In the genomic region with DNA sequence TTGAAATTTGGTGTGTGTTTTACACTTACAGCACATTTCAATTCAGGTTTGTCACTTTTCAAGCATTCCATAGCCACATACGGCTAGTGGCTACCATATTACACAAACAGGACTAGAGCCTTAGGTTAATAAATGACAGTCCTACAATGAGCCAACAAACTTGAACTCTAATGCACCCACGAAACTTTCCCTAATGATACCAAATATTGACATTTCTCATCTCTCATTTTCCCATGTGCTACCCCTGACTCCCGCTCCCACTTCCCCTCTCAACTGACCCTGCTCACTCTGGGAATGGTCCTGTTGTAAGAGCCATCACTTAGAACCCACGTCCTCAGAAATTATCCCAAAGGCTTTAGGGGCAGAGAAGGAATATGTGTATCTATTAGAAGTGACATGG, we compare ENCODE assay signal across 22 cellular contexts. TPM values are rescaled to one million over a fixed set of nuclear protein-coding genes. Genes with fewer than 3 reads are reported as not detected.
"Had no signal": no experiment of that assay in that cellular context is flagged by ENCODE, and none has a peak within 500 bp of the region (broad histone marks: within the 10 kb centered on the region; RNA-seq: fewer than 3 reads in every experiment).

No MANE protein-coding gene starts in this region.

- ATAC-seq: activated CD8-positive, alpha-beta memory T cell treated with anti-CD3 and anti-CD28 coated beads, Interleukin-2, amount 10 ng/mL, durations not matched to agents 7 days and 5 days; T-cell had no signal

- FAIRE-seq: urothelium cell line had no signal

- H3K27ac ChIP-seq: coronary artery, esophagus squamous epithelium, thoracic aorta had no signal

- H3K27me3 ChIP-seq: esophagus squamous epithelium had no signal

- H3K9me3 ChIP-seq: esophagus squamous epithelium, thoracic aorta had no signal

- DNase-seq: activated CD4-positive, alpha-beta T cell treated with anti-CD3 and anti-CD28 coated beads, Interleukin-2, amount 50 U/mL, for 48 hours; activated CD8-positive, alpha-beta memory T cell treated with anti-CD3 and anti-CD28 coated beads, Interleukin-2, amount 10 ng/mL, durations not matched to agents 7 days and 5 days; activated effector memory CD4-positive, alpha-beta T cell treated with Interleukin-2 at 50 U/mL for 16 hours; activated naive CD4-positive, alpha-beta T cell treated with anti-CD3 and anti-CD28 coated beads, Interleukin-2, amount 50 U/mL, for 16 hours; activated T-cell treated with anti-CD3 and anti-CD28 coated beads, Interleukin-2, amount 50 U/mL, for 1 hour; caudate nucleus; effector CD4-positive, alpha-beta T cell; esophagus squamous epithelium; glutamatergic neuron; hypothalamus; midbrain; stimulated activated CD4-positive, alpha-beta T cell treated with anti-CD3 and anti-CD28 coated beads, Interleukin-1b, Interleukin-23, amount 100 ng/mL, for 48 hours; T-cell; T1000 had no signal

- H3K4me3 ChIP-seq: coronary artery, esophagus squamous epithelium, lung, thoracic aorta had no signal

- H3K36me3 ChIP-seq: esophagus squamous epithelium, thoracic aorta had no signal

RNA-seq across cellular contexts. Expression of gene TLR10, which starts 4.9 kb away (rescaled TPM):
- total RNA-seq: fibroblast of villous mesenchyme, myocyte, osteocyte had no signal

RNA-seq across cellular contexts. Expression of gene TLR1, which starts 16.9 kb away (rescaled TPM):
- polyA plus RNA-seq: neural cell had no signal
